1 cellular context compared by ENCODE assay signal in genomic region chr4:26936284-26937065, GRCh38.
TF ChIP-seq lines count a peak whose summit lies in the region.

No MANE protein-coding gene starts in this region.

TF ChIP-seq in K562, 482 proteins besides CTCF, POLR2A, EP300 and RAD21 (continued from another document and continues in another):
- TF ChIP-seq MLX (CRISPR knock-in tag; conservative IDR thresholded peaks at IDR 0.05) (no peak), RBM14 (IDR thresholded peaks at IDR 0.05; ENCODE audit: borderline replicate concordance, insufficient read depth, low read depth, low read length) (no peak), SMARCA4 (IDR thresholded peaks at IDR 0.05) (peak; percentile 62), ZNF232 (CRISPR knock-in tag; IDR thresholded peaks at IDR 0.05) (no peak), KDM1A (IDR thresholded peaks at IDR 0.05) (peak; percentile 76 to 79), PBX2 (CRISPR knock-in tag; IDR thresholded peaks at IDR 0.05; ENCODE audit: low read depth) (no peak), PBX2 (tag; conservative IDR thresholded peaks at IDR 0.05; ENCODE audit: low read depth) (peak; percentile 42; the same call in 1 of the 2 replicates), SMARCB1 (IDR thresholded peaks at IDR 0.05; ENCODE audit: insufficient read length, low read depth) (no peak), FOXK2 (conservative IDR thresholded peaks at IDR 0.05 in 1 of 2, IDR thresholded peaks at IDR 0.05 in 1 of 2; ENCODE audit: low read depth in 2 of 2) (no peak), TOE1 (IDR thresholded peaks at IDR 0.05; ENCODE audit: borderline replicate concordance) (no peak), TOE1 (CRISPR knock-in tag; IDR thresholded peaks at IDR 0.05; ENCODE audit: borderline replicate concordance, low read depth) (no peak), ZBTB34 (CRISPR knock-in tag; IDR thresholded peaks at IDR 0.05) (no peak), ZNF384 (IDR thresholded peaks at IDR 0.05; ENCODE audit: low read depth, low read length) (no peak), ELF1 (tag; IDR thresholded peaks at IDR 0.05) (no peak), FOSL1 (tag; conservative IDR thresholded peaks at IDR 0.05) (peak; percentile 79), NCOA6 (IDR thresholded peaks at IDR 0.05) (no peak), RUNX1 (IDR thresholded peaks at IDR 0.05; ENCODE audit: low read depth) (no peak), HLTF (IDR thresholded peaks at IDR 0.05) (no peak), TEAD4 (IDR thresholded peaks at IDR 0.05; ENCODE audit: low read length) (peak; percentile 36; the same call in 1 of the 2 replicates), TEAD4 (CRISPR knock-in tag; IDR thresholded peaks at IDR 0.05; ENCODE audit: borderline replicate concordance) (no peak), ZNF511 (CRISPR knock-in tag; IDR thresholded peaks at IDR 0.05) (no peak), BRD4 (IDR thresholded peaks at IDR 0.05) (no peak), NEUROD1 (IDR thresholded peaks at IDR 0.05; ENCODE audit: borderline replicate concordance, low read depth, low read length, partially characterized antibody) (no peak), CEBPB (tag; IDR thresholded peaks at IDR 0.05) (no peak), BHLHE40 (IDR thresholded peaks at IDR 0.05; ENCODE audit: low read length) (peak; percentile 64; the same call in 1 of the 2 replicates), ZNF124 (CRISPR knock-in tag; IDR thresholded peaks at IDR 0.05) (no peak), MLLT1 (IDR thresholded peaks at IDR 0.05) (peak in 1 of 2 experiments; percentile 57; a peak in 1 of 4 replicates), MTF1 (CRISPR knock-in tag; IDR thresholded peaks at IDR 0.05; ENCODE audit: borderline replicate concordance) (no peak), JUN (IDR thresholded peaks at IDR 0.05; ENCODE audit: borderline replicate concordance, low read depth, low read length) (peak; percentile 84; the same call in 1 of the 2 replicates), JUN (CRISPR knock-in tag; IDR thresholded peaks at IDR 0.05; ENCODE audit: borderline replicate concordance) (no peak), ZSCAN29 (IDR thresholded peaks at IDR 0.05) (no peak), ZNF778 (CRISPR knock-in tag; IDR thresholded peaks at IDR 0.05) (no peak), E2F1 (CRISPR knock-in tag; IDR thresholded peaks at IDR 0.05) (no peak), ZNF586 (CRISPR knock-in tag; conservative IDR thresholded peaks at IDR 0.05) (no peak), SMARCA5 (IDR thresholded peaks at IDR 0.05) (no peak), SOX6 (IDR thresholded peaks at IDR 0.05) (peak; percentile 82), PTBP1 (IDR thresholded peaks at IDR 0.05; ENCODE audit: low read depth, low read length) (no peak), CREM (IDR thresholded peaks at IDR 0.05; ENCODE audit: low read depth) (peak; percentile 33; the same call in 1 of the 2 replicates), MEF2D (tag; conservative IDR thresholded peaks at IDR 0.05; ENCODE audit: low read depth) (no peak), ZKSCAN3 (CRISPR knock-in tag; IDR thresholded peaks at IDR 0.05) (no peak), CXXC5 (CRISPR knock-in tag; IDR thresholded peaks at IDR 0.05) (no peak), KLF13 (tag; IDR thresholded peaks at IDR 0.05; ENCODE audit: borderline replicate concordance, low read depth) (no peak), NFE2L1 (tag; IDR thresholded peaks at IDR 0.05; ENCODE audit: borderline replicate concordance, low read depth) (no peak), ASH1L (IDR thresholded peaks at IDR 0.05; ENCODE audit: borderline replicate concordance, low read depth, partially characterized antibody) (no peak), ATF2 (CRISPR knock-in tag; IDR thresholded peaks at IDR 0.05) (no peak), E2F6 (IDR thresholded peaks at IDR 0.05; ENCODE audit: borderline replicate concordance in 1 of 2, extremely low read depth in 1 of 2, insufficient read depth in 1 of 2, insufficient read length in 1 of 2, low read depth in 1 of 2, low read length in 1 of 2, poor library complexity in 1 of 2, severe bottlenecking in 1 of 2) (peak in 1 of 2 experiments; percentile 34), JUND (IDR thresholded peaks at IDR 0.05; ENCODE audit: borderline replicate concordance, low read depth, low read length) (peak; percentile 94), JUND (tag; IDR thresholded peaks at IDR 0.05; ENCODE audit: borderline replicate concordance, low read depth, low read length) (peak; percentile 83; the same call in 2 of the 3 replicates), FOS (IDR thresholded peaks at IDR 0.05; ENCODE audit: extremely low read depth, insufficient read length) (no peak), ARID3A (IDR thresholded peaks at IDR 0.05; ENCODE audit: borderline replicate concordance, low read depth, low read length) (no peak), ZNF655 (CRISPR knock-in tag; IDR thresholded peaks at IDR 0.05) (no peak), STAT6 (CRISPR knock-in tag; IDR thresholded peaks at IDR 0.05) (no peak), GABPA (tag; conservative IDR thresholded peaks at IDR 0.05; ENCODE audit: low read depth) (0 out of 2 replicates have a peak, but pooled peaks have one; percentile 12), DPF2 (IDR thresholded peaks at IDR 0.05) (peak; percentile 72)
